Comparison of ENCODE assay signal across 9 cellular contexts in genomic region chr10:126357169-126357568, GRCh38.
"Had no signal": no experiment of that assay in that cellular context is flagged by ENCODE, and none has a peak within 500 bp of the region (broad histone marks: within the 10 kb centered on the region; RNA-seq: fewer than 3 reads in every experiment).

No MANE protein-coding gene starts in this region.

- H3K9me3 ChIP-seq: HAP-1 had no signal

- H3K4me1 Mint-ChIP-seq: GM23338, H9 had no signal

- H3K4me3 Mint-ChIP-seq: GM23338, H9, HFFc6 had no signal

- H3K27ac Mint-ChIP-seq: GM23338, H9, HFFc6 had no signal

- H3K4me1 ChIP-seq: HAP-1 had no signal

- H3K36me3 ChIP-seq: HAP-1 had no signal

- H3K27ac ChIP-seq: GM23248 had no signal

- H3K4me3 ChIP-seq: GM23248, GM23338, HAP-1 had no signal

- DNase-seq: GM23248, GOT3, H7, H9, HCEC 1CT, HFFc6 had no signal

- ATAC-seq: GM23338, HCT116 had no signal
